In the genomic region with DNA sequence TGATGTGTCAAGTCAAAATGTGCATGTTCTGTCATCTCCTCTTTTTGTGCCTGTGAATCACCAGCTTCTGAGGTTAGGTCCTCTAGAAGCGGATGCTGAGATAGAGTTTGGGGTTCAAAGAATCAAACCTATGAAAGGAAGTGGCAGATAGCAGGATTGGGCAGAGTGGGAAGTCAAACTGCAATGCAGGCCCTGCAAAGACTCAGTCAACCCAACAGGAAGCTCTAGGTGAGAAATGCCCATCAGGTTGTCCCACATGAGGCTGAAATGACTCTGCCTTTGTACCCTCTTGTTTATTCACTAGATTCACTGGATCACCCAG, we compare ENCODE assay signal across 9 cellular contexts. TPM values are rescaled to one million over a fixed set of nuclear protein-coding genes. Genes with fewer than 3 reads are reported as not detected.
DNase-seq lines count a peak whose midpoint lies in the region; ATAC-seq and TF ChIP-seq lines count a peak whose summit lies in the region.
"Had no signal": no experiment of that assay in that cellular context is flagged by ENCODE, and none has a peak within 500 bp of the region (broad histone marks: within the 10 kb centered on the region; RNA-seq: fewer than 3 reads in every experiment).

No MANE protein-coding gene starts in this region.

- H3K4me1 ChIP-seq in foreskin keratinocyte: no peaks in the 10 kb centered on the region

- H3K4me3 ChIP-seq in AG04449 (ENCODE audit: low read depth, low read length): no peak overlapping the region
- H3K4me3 ChIP-seq: lower lobe of right lung had no signal

- POLR2A ChIA-PET in AG04449 (lab: Yijun Ruan, JAX): interaction anchor here (1.2 kb wide), 1 partner anchor 38 kb away, joined by 3 read pairs; no protein-coding TSS in a partner anchor

- TF ChIP-seq CTCF in AG04449 (IDR thresholded peaks at IDR 0.05; ENCODE audit: insufficient read depth, low read length, missing control alignments) (no peak), foreskin keratinocyte (conservative IDR thresholded peaks at IDR 0.05) (no peak)

- no peaks in the 10 kb centered on the region for H3K27me3 ChIP-seq in foreskin keratinocyte

- DNase-seq in AG04449 (ENCODE audit: low read depth, low spot score) (peak; percentile 7), foreskin keratinocyte (peak; percentile 59 to 61), Ammon's horn (ENCODE audit: low spot score) (no peak), posterior cingulate gyrus (no peak), ecto neural progenitor cell (ENCODE audit: low spot score) (no peak), cardiac septum (ENCODE audit: low spot score) (no peak)
- DNase-seq in activated CD4-positive, alpha-beta T cell treated with anti-CD3 and anti-CD28 coated beads, Interleukin-2, amount 50 U/mL, for 4 hours: peak; percentile 11 to 21
- DNase-seq: lower lobe of right lung had no signal

- no peak overlapping the region for H3K27ac ChIP-seq in foreskin keratinocyte
- H3K27ac ChIP-seq: lower lobe of right lung had no signal

- CTCF ChIA-PET in AG04449 (lab: Yijun Ruan, JAX): interaction anchor here (1.7 kb wide), 1 partner anchor 16 kb away, joined by 4 read pairs; no protein-coding TSS in a partner anchor

- ATAC-seq in HG02970 (IDR thresholded peaks at IDR 0.05; ENCODE audit: low FRiP score, unreplicated experiment): peak; percentile 61
- peak; percentile 79 for ATAC-seq in foreskin keratinocyte

- intact Hi-C loops in posterior cingulate gyrus (cut with DNase I) (no loop called here), cardiac septum (cut with DNase I) (no loop called here)

RNA-seq across cellular contexts. Expression of a gene that starts 4.5 kb away (rescaled TPM):
- total RNA-seq in foreskin keratinocyte: 15.4 and 17.5 TPM in 2 replicates
- polyA plus RNA-seq in foreskin keratinocyte: 13.0 and 14.4 TPM in 2 replicates
- total RNA-seq in cardiac septum: 24.0 TPM

RNA-seq across cellular contexts. Expression of a gene that starts 54.1 kb away (rescaled TPM):
- total RNA-seq in foreskin keratinocyte: 33.5 and 48.7 TPM in 2 replicates
- 21.3 and 28.5 TPM in 2 replicates for polyA plus RNA-seq in foreskin keratinocyte
- 30.0 TPM for total RNA-seq in cardiac septum

RNA-seq across cellular contexts. Expression of a gene that starts 59.0 kb away (rescaled TPM):
- total RNA-seq in foreskin keratinocyte (13.8 and 14.1 TPM in 2 replicates), cardiac septum (24.0 TPM)
- polyA plus RNA-seq in foreskin keratinocyte: 6.3 and 6.8 TPM in 2 replicates

Comparison
In these comparisons a context has a peak if more than half of its experiments do, and no peak if none do; other contexts are left out.
1. DNase-seq: peak in AG04449 (single experiment), activated CD4-positive, alpha-beta T cell treated with anti-CD3 and anti-CD28 coated beads, Interleukin-2, amount 50 U/mL, for 4 hours (2 of 2) and foreskin keratinocyte (2 of 2); none in Ammon's horn (single experiment), posterior cingulate gyrus (0 of 10), ecto neural progenitor cell (single experiment) and cardiac septum (single experiment).